In the genomic region with DNA sequence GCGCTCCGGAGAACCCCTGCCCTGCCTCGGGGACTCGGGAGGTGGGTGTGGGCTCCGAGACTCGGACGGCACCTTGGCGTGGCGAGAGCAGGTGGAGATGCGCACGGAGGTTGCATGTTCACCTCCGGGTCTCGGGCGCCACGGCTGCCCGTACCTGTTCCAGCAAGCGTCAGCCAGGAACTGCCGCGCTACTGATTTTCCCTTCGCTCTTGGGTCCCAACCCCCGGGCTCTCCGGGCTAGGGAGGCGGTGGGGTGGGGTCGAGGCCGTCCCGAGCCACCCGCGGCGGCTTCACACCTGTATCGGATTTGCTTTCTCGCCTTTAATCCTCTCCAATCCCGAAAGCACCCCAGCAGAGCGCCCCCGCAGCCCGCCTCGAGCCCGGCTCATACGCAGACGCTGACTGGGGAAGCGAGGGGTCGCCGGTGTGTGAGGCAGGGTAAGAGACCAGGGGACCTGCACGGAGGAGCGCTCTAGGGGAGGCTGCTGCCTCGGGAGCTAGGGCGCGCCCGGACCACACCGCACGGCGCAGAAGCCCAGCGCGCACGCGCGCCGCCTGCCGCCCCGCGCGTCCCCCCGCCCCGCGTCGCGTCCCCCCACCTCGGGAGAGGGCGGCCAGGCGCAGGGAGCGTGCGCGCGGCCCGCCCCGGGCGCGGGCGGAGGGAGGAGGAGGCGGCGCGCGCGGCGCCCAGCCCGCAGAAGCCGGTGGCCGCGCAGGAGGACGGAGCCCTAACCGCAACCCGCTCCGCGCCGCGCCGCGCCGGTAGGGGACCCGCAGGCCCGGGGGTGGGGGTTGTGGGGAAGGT, we compare ENCODE assay signal across 1 cellular context.
TF ChIP-seq lines count a peak whose summit lies in the region.

A gene with protein sequence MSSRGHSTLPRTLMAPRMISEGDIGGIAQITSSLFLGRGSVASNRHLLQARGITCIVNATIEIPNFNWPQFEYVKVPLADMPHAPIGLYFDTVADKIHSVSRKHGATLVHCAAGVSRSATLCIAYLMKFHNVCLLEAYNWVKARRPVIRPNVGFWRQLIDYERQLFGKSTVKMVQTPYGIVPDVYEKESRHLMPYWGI (plus strand): TSS at position 695 of the 805 bp plus-strand sequence. CDS start 22,382 bp downstream, outside the sequence.

TF ChIP-seq in HEK293, 187 proteins besides CTCF, POLR2A, EP300 and RAD21 (continued from another document and continues in another):
- TF ChIP-seq ZNF561 (tag by site-specific recombination; IDR thresholded peaks at IDR 0.05; ENCODE audit: borderline replicate concordance) (peak; percentile 60; the same call in 1 of the 2 replicates), ZNF366 (tag by site-specific recombination; conservative IDR thresholded peaks at IDR 0.05) (no peak), ZNF48 (tag by site-specific recombination; IDR thresholded peaks at IDR 0.05) (no peak), ZBTB8A (tag by site-specific recombination; IDR thresholded peaks at IDR 0.05) (peak; percentile 50), MYNN (tag by site-specific recombination; IDR thresholded peaks at IDR 0.05; ENCODE audit: borderline replicate concordance) (no peak), ZNF747 (tag by site-specific recombination; IDR thresholded peaks at IDR 0.05) (no peak), SP3 (tag by site-specific recombination; IDR thresholded peaks at IDR 0.05) (no peak; the same call in 1 of the 2 replicates), ZNF140 (tag by site-specific recombination; IDR thresholded peaks at IDR 0.05) (no peak), ZNF529 (tag by site-specific recombination; IDR thresholded peaks at IDR 0.05; ENCODE audit: insufficient replicate concordance) (no peak), ZNF121 (tag by site-specific recombination; IDR thresholded peaks at IDR 0.05) (no peak), ZNF707 (tag by site-specific recombination; IDR thresholded peaks at IDR 0.05) (no peak), ZNF239 (tag by site-specific recombination; IDR thresholded peaks at IDR 0.05) (no peak), SALL2 (tag by site-specific recombination; IDR thresholded peaks at IDR 0.05; ENCODE audit: borderline replicate concordance) (no peak), ZSCAN16 (tag by site-specific recombination; IDR thresholded peaks at IDR 0.05) (no peak), ZEB2 (tag by site-specific recombination; IDR thresholded peaks at IDR 0.05) (peak; percentile 74), ZNF292 (tag by site-specific recombination; IDR thresholded peaks at IDR 0.05; ENCODE audit: borderline replicate concordance, low read depth) (no peak), REPIN1 (tag by site-specific recombination; IDR thresholded peaks at IDR 0.05; ENCODE audit: low read depth) (no peak; the same call in 1 of the 2 replicates), ZBTB21 (tag by site-specific recombination; IDR thresholded peaks at IDR 0.05) (no peak), SP2 (tag by site-specific recombination; IDR thresholded peaks at IDR 0.05) (no peak), ZNF830 (tag by site-specific recombination; IDR thresholded peaks at IDR 0.05; ENCODE audit: low read depth) (no peak), ZNF155 (tag by site-specific recombination; IDR thresholded peaks at IDR 0.05) (no peak), ZNF404 (tag by site-specific recombination; IDR thresholded peaks at IDR 0.05) (no peak), ZFHX2 (tag by site-specific recombination; conservative IDR thresholded peaks at IDR 0.05) (peak; percentile 20; the same call in 1 of the 2 replicates), ZNF585B (tag by site-specific recombination; IDR thresholded peaks at IDR 0.05) (no peak), ZNF629 (tag by site-specific recombination; IDR thresholded peaks at IDR 0.05) (no peak; the same call in 1 of the 2 replicates), ZNF777 (tag by site-specific recombination; IDR thresholded peaks at IDR 0.05; ENCODE audit: borderline replicate concordance) (no peak), ZNF426 (tag by site-specific recombination; IDR thresholded peaks at IDR 0.05) (no peak), ZNF660 (tag by site-specific recombination; IDR thresholded peaks at IDR 0.05) (no peak), SCRT2 (tag by site-specific recombination; IDR thresholded peaks at IDR 0.05) (peak; percentile 36; the same call in 1 of the 2 replicates), ZNF701 (tag by site-specific recombination; IDR thresholded peaks at IDR 0.05) (no peak), ZNF324 (tag by site-specific recombination; IDR thresholded peaks at IDR 0.05) (no peak)
- TF ChIP-seq, protein P1, sequence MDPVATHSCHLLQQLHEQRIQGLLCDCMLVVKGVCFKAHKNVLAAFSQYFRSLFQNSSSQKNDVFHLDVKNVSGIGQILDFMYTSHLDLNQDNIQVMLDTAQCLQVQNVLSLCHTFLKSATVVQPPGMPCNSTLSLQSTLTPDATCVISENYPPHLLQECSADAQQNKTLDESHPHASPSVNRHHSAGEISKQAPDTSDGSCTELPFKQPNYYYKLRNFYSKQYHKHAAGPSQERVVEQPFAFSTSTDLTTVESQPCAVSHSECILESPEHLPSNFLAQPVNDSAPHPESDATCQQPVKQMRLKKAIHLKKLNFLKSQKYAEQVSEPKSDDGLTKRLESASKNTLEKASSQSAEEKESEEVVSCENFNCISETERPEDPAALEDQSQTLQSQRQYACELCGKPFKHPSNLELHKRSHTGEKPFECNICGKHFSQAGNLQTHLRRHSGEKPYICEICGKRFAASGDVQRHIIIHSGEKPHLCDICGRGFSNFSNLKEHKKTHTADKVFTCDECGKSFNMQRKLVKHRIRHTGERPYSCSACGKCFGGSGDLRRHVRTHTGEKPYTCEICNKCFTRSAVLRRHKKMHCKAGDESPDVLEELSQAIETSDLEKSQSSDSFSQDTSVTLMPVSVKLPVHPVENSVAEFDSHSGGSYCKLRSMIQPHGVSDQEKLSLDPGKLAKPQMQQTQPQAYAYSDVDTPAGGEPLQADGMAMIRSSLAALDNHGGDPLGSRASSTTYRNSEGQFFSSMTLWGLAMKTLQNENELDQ (tag by site-specific recombination; IDR thresholded peaks at IDR 0.05; ENCODE audit: low read depth), result no peak
- TF ChIP-seq, protein P2, sequence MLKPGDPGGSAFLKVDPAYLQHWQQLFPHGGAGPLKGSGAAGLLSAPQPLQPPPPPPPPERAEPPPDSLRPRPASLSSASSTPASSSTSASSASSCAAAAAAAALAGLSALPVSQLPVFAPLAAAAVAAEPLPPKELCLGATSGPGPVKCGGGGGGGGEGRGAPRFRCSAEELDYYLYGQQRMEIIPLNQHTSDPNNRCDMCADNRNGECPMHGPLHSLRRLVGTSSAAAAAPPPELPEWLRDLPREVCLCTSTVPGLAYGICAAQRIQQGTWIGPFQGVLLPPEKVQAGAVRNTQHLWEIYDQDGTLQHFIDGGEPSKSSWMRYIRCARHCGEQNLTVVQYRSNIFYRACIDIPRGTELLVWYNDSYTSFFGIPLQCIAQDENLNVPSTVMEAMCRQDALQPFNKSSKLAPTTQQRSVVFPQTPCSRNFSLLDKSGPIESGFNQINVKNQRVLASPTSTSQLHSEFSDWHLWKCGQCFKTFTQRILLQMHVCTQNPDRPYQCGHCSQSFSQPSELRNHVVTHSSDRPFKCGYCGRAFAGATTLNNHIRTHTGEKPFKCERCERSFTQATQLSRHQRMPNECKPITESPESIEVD (tag by site-specific recombination; IDR thresholded peaks at IDR 0.05), result no peak
- TF ChIP-seq, protein P3, sequence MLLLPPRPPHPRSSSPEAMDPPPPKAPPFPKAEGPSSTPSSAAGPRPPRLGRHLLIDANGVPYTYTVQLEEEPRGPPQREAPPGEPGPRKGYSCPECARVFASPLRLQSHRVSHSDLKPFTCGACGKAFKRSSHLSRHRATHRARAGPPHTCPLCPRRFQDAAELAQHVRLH (tag by site-specific recombination; IDR thresholded peaks at IDR 0.05), result no peak
- TF ChIP-seq, protein P4, sequence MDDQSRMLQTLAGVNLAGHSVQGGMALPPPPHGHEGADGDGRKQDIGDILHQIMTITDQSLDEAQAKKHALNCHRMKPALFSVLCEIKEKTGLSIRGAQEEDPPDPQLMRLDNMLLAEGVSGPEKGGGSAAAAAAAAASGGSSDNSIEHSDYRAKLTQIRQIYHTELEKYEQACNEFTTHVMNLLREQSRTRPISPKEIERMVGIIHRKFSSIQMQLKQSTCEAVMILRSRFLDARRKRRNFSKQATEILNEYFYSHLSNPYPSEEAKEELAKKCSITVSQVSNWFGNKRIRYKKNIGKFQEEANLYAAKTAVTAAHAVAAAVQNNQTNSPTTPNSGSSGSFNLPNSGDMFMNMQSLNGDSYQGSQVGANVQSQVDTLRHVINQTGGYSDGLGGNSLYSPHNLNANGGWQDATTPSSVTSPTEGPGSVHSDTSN (CRISPR knock-in tag; IDR thresholded peaks at IDR 0.05), result 0 out of 2 replicates have a peak, but pooled peaks have one; percentile 10
- TF ChIP-seq, protein P5, sequence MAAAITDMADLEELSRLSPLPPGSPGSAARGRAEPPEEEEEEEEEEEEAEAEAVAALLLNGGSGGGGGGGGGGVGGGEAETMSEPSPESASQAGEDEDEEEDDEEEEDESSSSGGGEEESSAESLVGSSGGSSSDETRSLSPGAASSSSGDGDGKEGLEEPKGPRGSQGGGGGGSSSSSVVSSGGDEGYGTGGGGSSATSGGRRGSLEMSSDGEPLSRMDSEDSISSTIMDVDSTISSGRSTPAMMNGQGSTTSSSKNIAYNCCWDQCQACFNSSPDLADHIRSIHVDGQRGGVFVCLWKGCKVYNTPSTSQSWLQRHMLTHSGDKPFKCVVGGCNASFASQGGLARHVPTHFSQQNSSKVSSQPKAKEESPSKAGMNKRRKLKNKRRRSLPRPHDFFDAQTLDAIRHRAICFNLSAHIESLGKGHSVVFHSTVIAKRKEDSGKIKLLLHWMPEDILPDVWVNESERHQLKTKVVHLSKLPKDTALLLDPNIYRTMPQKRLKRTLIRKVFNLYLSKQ (tag by site-specific recombination; IDR thresholded peaks at IDR 0.05; ENCODE audit: borderline replicate concordance), result no peak
- TF ChIP-seq, protein P6, sequence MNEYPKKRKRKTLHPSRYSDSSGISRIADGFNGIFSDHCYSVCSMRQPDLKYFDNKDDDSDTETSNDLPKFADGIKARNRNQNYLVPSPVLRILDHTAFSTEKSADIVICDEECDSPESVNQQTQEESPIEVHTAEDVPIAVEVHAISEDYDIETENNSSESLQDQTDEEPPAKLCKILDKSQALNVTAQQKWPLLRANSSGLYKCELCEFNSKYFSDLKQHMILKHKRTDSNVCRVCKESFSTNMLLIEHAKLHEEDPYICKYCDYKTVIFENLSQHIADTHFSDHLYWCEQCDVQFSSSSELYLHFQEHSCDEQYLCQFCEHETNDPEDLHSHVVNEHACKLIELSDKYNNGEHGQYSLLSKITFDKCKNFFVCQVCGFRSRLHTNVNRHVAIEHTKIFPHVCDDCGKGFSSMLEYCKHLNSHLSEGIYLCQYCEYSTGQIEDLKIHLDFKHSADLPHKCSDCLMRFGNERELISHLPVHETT (tag by site-specific recombination; IDR thresholded peaks at IDR 0.05), result no peak
- TF ChIP-seq, protein P7, sequence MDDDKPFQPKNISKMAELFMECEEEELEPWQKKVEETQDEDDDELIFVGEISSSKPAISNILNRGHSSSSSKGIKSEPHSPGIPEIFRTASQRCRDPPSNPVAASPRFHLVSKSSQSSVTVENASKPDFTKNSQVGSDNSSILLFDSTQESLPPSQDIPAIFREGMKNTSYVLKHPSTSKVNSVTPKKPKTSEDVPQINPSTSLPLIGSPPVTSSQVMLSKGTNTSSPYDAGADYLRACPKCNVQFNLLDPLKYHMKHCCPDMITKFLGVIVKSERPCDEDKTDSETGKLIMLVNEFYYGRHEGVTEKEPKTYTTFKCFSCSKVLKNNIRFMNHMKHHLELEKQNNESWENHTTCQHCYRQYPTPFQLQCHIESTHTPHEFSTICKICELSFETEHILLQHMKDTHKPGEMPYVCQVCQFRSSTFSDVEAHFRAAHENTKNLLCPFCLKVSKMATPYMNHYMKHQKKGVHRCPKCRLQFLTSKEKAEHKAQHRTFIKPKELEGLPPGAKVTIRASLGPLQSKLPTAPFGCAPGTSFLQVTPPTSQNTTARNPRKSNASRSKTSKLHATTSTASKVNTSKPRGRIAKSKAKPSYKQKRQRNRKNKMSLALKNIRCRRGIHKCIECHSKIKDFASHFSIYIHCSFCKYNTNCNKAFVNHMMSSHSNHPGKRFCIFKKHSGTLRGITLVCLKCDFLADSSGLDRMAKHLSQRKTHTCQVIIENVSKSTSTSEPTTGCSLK (tag by site-specific recombination; IDR thresholded peaks at IDR 0.05), result no peak
- TF ChIP-seq, protein P8, sequence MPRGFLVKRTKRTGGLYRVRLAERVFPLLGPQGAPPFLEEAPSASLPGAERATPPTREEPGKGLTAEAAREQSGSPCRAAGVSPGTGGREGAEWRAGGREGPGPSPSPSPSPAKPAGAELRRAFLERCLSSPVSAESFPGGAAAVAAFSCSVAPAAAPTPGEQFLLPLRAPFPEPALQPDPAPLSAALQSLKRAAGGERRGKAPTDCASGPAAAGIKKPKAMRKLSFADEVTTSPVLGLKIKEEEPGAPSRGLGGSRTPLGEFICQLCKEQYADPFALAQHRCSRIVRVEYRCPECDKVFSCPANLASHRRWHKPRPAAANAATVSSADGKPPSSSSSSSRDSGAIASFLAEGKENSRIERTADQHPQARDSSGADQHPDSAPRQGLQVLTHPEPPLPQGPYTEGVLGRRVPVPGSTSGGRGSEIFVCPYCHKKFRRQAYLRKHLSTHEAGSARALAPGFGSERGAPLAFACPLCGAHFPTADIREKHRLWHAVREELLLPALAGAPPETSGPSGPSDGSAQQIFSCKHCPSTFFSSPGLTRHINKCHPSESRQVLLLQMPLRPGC (tag by site-specific recombination; IDR thresholded peaks at IDR 0.05), result no peak
- TF ChIP-seq, protein P9, sequence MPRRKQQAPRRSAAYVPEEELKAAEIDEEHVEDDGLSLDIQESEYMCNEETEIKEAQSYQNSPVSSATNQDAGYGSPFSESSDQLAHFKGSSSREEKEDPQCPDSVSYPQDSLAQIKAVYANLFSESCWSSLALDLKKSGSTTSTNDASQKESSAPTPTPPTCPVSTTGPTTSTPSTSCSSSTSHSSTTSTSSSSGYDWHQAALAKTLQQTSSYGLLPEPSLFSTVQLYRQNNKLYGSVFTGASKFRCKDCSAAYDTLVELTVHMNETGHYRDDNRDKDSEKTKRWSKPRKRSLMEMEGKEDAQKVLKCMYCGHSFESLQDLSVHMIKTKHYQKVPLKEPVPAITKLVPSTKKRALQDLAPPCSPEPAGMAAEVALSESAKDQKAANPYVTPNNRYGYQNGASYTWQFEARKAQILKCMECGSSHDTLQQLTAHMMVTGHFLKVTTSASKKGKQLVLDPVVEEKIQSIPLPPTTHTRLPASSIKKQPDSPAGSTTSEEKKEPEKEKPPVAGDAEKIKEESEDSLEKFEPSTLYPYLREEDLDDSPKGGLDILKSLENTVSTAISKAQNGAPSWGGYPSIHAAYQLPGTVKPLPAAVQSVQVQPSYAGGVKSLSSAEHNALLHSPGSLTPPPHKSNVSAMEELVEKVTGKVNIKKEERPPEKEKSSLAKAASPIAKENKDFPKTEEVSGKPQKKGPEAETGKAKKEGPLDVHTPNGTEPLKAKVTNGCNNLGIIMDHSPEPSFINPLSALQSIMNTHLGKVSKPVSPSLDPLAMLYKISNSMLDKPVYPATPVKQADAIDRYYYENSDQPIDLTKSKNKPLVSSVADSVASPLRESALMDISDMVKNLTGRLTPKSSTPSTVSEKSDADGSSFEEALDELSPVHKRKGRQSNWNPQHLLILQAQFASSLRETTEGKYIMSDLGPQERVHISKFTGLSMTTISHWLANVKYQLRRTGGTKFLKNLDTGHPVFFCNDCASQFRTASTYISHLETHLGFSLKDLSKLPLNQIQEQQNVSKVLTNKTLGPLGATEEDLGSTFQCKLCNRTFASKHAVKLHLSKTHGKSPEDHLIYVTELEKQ (tag by site-specific recombination; IDR thresholded peaks at IDR 0.05; ENCODE audit: borderline replicate concordance), result no peak
